In genomic region chr3:150740733-150741496, GRCh38 we compare ENCODE assay signal across 1 cellular context.
A peak's percentile ranks its signal among the peaks of the same experiment; 100 is the strongest.
TF ChIP-seq lines count a peak whose summit lies in the region.

No MANE protein-coding gene starts in this region.

TF ChIP-seq in HepG2, 621 proteins besides CTCF, POLR2A, EP300 and RAD21 (continued from another document and continues in another):
- TF ChIP-seq ZNF407 (CRISPR knock-in tag; IDR thresholded peaks at IDR 0.05; ENCODE audit: not compliant biosample characterization) (no peak), CCAR2 (optimal IDR thresholded peaks at IDR 0.05; ENCODE audit: low read depth, low read length) (no peak), IRF2 (CRISPR knock-in tag; IDR thresholded peaks at IDR 0.05) (peak; percentile 79; the same call in 1 of the 2 replicates), ZNF720 (CRISPR knock-in tag; IDR thresholded peaks at IDR 0.05) (no peak), NCOA1 (CRISPR knock-in tag; IDR thresholded peaks at IDR 0.05) (no peak), ZNF569 (CRISPR knock-in tag; IDR thresholded peaks at IDR 0.05; ENCODE audit: borderline replicate concordance) (no peak), YEATS2 (CRISPR knock-in tag; IDR thresholded peaks at IDR 0.05; ENCODE audit: borderline replicate concordance) (peak; percentile 46; the same call in 1 of the 2 replicates), MAF1 (CRISPR knock-in tag; IDR thresholded peaks at IDR 0.05; ENCODE audit: borderline replicate concordance) (no peak), ZNF619 (CRISPR knock-in tag; IDR thresholded peaks at IDR 0.05) (no peak), CREM (IDR thresholded peaks at IDR 0.05) (peak; percentile 73), CREM (CRISPR knock-in tag; IDR thresholded peaks at IDR 0.05) (no peak), ZNF468 (CRISPR knock-in tag; IDR thresholded peaks at IDR 0.05) (no peak), NR3C1 (CRISPR knock-in tag; IDR thresholded peaks at IDR 0.05) (no peak), ZNF496 (CRISPR knock-in tag; IDR thresholded peaks at IDR 0.05; ENCODE audit: insufficient replicate concordance) (no peak), ZNF746 (CRISPR knock-in tag; IDR thresholded peaks at IDR 0.05) (no peak), MIER3 (CRISPR knock-in tag; IDR thresholded peaks at IDR 0.05; ENCODE audit: borderline replicate concordance) (peak; percentile 86; the same call in 1 of the 2 replicates), ZNF180 (CRISPR knock-in tag; IDR thresholded peaks at IDR 0.05; ENCODE audit: borderline replicate concordance, low read depth) (no peak), MXD4 (CRISPR knock-in tag; IDR thresholded peaks at IDR 0.05) (no peak), MYC (CRISPR knock-in tag; IDR thresholded peaks at IDR 0.05; ENCODE audit: borderline replicate concordance) (peak; percentile 50; the same call in 1 of the 2 replicates), ZIK1 (CRISPR knock-in tag; IDR thresholded peaks at IDR 0.05; ENCODE audit: borderline replicate concordance, low read depth) (no peak), ZNF556 (CRISPR knock-in tag; IDR thresholded peaks at IDR 0.05; ENCODE audit: borderline replicate concordance) (peak; percentile 45; the same call in 1 of the 2 replicates), IRF9 (CRISPR knock-in tag; IDR thresholded peaks at IDR 0.05; ENCODE audit: borderline replicate concordance) (no peak), ZNF615 (CRISPR knock-in tag; IDR thresholded peaks at IDR 0.05; ENCODE audit: borderline replicate concordance) (no peak), ZFP36L2 (CRISPR knock-in tag; IDR thresholded peaks at IDR 0.05) (no peak), UBTF (CRISPR knock-in tag; IDR thresholded peaks at IDR 0.05) (no peak), ZNF609 (CRISPR knock-in tag; IDR thresholded peaks at IDR 0.05; ENCODE audit: borderline replicate concordance) (peak; percentile 80), NCOA5 (CRISPR knock-in tag; IDR thresholded peaks at IDR 0.05) (no peak), GMEB1 (CRISPR knock-in tag; IDR thresholded peaks at IDR 0.05; ENCODE audit: borderline replicate concordance) (no peak), SMAD3 (CRISPR knock-in tag; IDR thresholded peaks at IDR 0.05) (no peak; the same call in 1 of the 2 replicates), PHF21A (CRISPR knock-in tag; IDR thresholded peaks at IDR 0.05) (peak; percentile 66; the same call in 1 of the 2 replicates)
- TF ChIP-seq, protein P1, sequence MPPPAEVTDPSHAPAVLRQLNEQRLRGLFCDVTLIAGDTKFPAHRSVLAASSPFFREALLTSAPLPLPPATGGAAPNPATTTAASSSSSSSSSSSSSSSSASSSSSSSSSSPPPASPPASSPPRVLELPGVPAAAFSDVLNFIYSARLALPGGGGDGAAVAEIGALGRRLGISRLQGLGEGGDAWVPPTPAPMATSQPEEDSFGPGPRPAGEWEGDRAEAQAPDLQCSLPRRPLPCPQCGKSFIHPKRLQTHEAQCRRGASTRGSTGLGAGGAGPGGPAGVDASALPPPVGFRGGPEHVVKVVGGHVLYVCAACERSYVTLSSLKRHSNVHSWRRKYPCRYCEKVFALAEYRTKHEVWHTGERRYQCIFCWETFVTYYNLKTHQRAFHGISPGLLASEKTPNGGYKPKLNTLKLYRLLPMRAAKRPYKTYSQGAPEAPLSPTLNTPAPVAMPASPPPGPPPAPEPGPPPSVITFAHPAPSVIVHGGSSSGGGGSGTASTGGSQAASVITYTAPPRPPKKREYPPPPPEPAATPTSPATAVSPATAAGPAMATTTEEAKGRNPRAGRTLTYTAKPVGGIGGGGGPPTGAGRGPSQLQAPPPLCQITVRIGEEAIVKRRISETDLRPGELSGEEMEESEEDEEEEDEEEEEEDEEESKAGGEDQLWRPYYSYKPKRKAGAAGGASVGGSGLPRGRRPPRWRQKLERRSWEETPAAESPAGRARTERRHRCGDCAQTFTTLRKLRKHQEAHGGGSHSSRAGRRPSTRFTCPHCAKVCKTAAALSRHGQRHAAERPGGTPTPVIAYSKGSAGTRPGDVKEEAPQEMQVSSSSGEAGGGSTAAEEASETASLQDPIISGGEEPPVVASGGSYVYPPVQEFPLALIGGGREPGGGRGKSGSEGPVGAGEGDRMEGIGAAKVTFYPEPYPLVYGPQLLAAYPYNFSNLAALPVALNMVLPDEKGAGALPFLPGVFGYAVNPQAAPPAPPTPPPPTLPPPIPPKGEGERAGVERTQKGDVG (CRISPR knock-in tag; IDR thresholded peaks at IDR 0.05; ENCODE audit: borderline replicate concordance), result no peak
- TF ChIP-seq, protein P2, sequence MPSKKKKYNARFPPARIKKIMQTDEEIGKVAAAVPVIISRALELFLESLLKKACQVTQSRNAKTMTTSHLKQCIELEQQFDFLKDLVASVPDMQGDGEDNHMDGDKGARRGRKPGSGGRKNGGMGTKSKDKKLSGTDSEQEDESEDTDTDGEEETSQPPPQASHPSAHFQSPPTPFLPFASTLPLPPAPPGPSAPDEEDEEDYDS (CRISPR knock-in tag; IDR thresholded peaks at IDR 0.05), result no peak
- TF ChIP-seq, protein P3, sequence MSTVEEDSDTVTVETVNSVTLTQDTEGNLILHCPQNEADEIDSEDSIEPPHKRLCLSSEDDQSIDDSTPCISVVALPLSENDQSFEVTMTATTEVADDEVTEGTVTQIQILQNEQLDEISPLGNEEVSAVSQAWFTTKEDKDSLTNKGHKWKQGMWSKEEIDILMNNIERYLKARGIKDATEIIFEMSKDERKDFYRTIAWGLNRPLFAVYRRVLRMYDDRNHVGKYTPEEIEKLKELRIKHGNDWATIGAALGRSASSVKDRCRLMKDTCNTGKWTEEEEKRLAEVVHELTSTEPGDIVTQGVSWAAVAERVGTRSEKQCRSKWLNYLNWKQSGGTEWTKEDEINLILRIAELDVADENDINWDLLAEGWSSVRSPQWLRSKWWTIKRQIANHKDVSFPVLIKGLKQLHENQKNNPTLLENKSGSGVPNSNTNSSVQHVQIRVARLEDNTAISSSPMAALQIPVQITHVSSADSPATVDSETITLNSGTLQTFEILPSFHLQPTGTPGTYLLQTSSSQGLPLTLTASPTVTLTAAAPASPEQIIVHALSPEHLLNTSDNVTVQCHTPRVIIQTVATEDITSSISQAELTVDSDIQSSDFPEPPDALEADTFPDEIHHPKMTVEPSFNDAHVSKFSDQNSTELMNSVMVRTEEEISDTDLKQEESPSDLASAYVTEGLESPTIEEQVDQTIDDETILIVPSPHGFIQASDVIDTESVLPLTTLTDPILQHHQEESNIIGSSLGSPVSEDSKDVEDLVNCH (CRISPR knock-in tag; IDR thresholded peaks at IDR 0.05), result no peak
